ENCODE assay signal across 8 cellular contexts in the genomic region with DNA sequence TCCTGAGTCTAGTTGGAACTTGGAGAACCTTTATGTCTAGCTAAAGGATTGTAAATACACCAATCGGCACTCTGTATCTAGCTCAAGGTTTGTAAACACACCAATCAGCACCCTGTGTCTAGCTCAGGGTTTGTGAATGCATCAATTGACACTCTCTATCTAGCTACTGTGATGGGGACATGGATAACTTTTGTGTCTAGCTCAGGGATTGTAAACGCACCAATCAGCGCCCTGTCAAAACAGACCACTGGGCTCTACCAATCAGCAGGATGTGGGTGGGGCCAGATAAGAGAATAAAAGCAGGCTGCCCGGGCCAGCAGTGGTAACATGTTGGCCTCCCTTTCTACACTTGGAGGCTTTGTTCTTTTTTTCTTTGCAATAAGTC. TPM values are rescaled to one million over a fixed set of nuclear protein-coding genes. Genes with fewer than 3 reads are reported as not detected.
DNase-seq lines count a peak whose midpoint lies in the region; FAIRE-seq and TF ChIP-seq lines count a peak whose summit lies in the region.
"Not testable (repeated sequence)": the region's sequence is repeated elsewhere in the genome, so short reads cannot be mapped to it uniquely, and the experiment has no call there.
"Had no signal": no experiment of that assay in that cellular context is flagged by ENCODE, and none has a peak within 500 bp of the region (broad histone marks: within the 10 kb centered on the region; RNA-seq: fewer than 3 reads in every experiment).

No MANE protein-coding gene starts in this region.

- H3K79me2 ChIP-seq in H9 (ENCODE audit: insufficient read depth, low read length); astrocyte (ENCODE audit: insufficient read depth, low read length); H1 (ENCODE audit: control insufficient read depth in 1 of 2, insufficient read depth in 2 of 2, low read length in 2 of 2): not testable (repeated sequence)

- not testable (repeated sequence) for H3K4ac ChIP-seq in H9 (ENCODE audit: low read depth, low read length); H1 (replicated peaks; ENCODE audit: insufficient read length, low read depth, low read length); neuronal stem cell (ENCODE audit: low read length)

- H4K20me1 ChIP-seq in H9 (ENCODE audit: control insufficient read depth, insufficient read depth, insufficient read length); astrocyte (ENCODE audit: insufficient read depth, low read length); H1 (replicated peaks in 1 of 2; ENCODE audit: control insufficient read depth in 1 of 2, insufficient read depth in 2 of 2, low read length in 2 of 2): not testable (repeated sequence)

- no CpG with 5 or more reads among the region's 4 CpGs for WGBS in H9 (ENCODE audit: extremely low coverage, insufficient read length, low lambda C conversion rate)
- WGBS in H1 (ENCODE audit: extremely low coverage in 1 of 2, insufficient coverage in 1 of 2, insufficient read length in 1 of 2, insufficient replicate concordance in 2 of 2, low coverage in 1 of 2, low lambda C conversion rate in 2 of 2, missing lambda C conversion rate in 1 of 2), 2 experiments, result 91% methylated on average over 4 of the region's 4 CpGs; no CpG with 5 or more reads in 1 of the 2 experiments
- no CpG with 5 or more reads among the region's 4 CpGs for WGBS in neuronal stem cell (ENCODE audit: extremely low coverage in 2 of 2, insufficient read length in 2 of 2, insufficient replicate concordance in 1 of 2), 2 donors

- not testable (repeated sequence) for H3K27me3 Mint-ChIP-seq in H9 (ENCODE audit: low read depth); astrocyte (ENCODE audit: low read depth, unreplicated experiment); nephron progenitor cell (ENCODE audit: low read depth, poor library complexity)

- H3K23me2 ChIP-seq in H9 (ENCODE audit: insufficient read length, low read depth, low read length, poor library complexity, severe bottlenecking); H1 (ENCODE audit: low read depth, low read length): not testable (repeated sequence)

- H3K36me3 ChIP-seq in astrocyte (ENCODE audit: insufficient read depth, low read length); H1 (ENCODE audit: control insufficient read depth in 2 of 4, insufficient read depth in 4 of 4, low read length in 3 of 4); neuronal stem cell (replicated peaks in 1 of 2; ENCODE audit: control insufficient read depth in 2 of 2, insufficient read depth in 2 of 2, low read length in 2 of 2): not testable (repeated sequence)

- H3K4me1 Mint-ChIP-seq in H9 (peaks cover 12 to 22% of the 10 kb centered on the region in 2 experiments), nephron progenitor cell (peaks cover 12% of the 10 kb centered on the region)
- not testable (repeated sequence) for H3K4me1 Mint-ChIP-seq in astrocyte (ENCODE audit: low read depth, unreplicated experiment)

- POLR2A ChIA-PET in H1 (lab: Charles Lee; ENCODE audit: partially characterized antibody), result interaction anchor here (0.8 to 1.8 kb wide), 5 partner anchors 9 to 89 kb away, joined by 3 to 14 read pairs (median 4); partner anchors contain the start of gene SLC2A14

- not testable (repeated sequence) for H3K23ac ChIP-seq in H9 (ENCODE audit: insufficient read length, low read depth, low read length); H1 (ENCODE audit: insufficient read length); neuronal stem cell (ENCODE audit: low read depth, low read length, poor library complexity)

- not testable (repeated sequence) for H4K5ac ChIP-seq in H9 (ENCODE audit: insufficient read length, low read depth, low read length); H1 (ENCODE audit: insufficient read length, low read depth, low read length)

- H4K8ac ChIP-seq in H9 (replicated peaks; ENCODE audit: insufficient read length, low read depth, low read length); H1 (ENCODE audit: extremely low read depth, insufficient read depth, low read length); neuronal stem cell (ENCODE audit: low read depth, low read length): not testable (repeated sequence)

- H3K36me3 Mint-ChIP-seq in H9 (ENCODE audit: insufficient read depth in 1 of 3, low read depth in 3 of 3); astrocyte (ENCODE audit: low read depth, unreplicated experiment); nephron progenitor cell (ENCODE audit: low read depth): not testable (repeated sequence)

- not testable (repeated sequence) for H3K4me2 ChIP-seq in H9 (ENCODE audit: insufficient read depth, insufficient read length, low read length); astrocyte (ENCODE audit: low read length); H1 (ENCODE audit: insufficient read depth in 1 of 2, low read depth in 2 of 2, low read length in 2 of 2); neuronal stem cell (ENCODE audit: insufficient read depth, low read length, poor library complexity, severe bottlenecking)

- not testable (repeated sequence) for H3K27me3 ChIP-seq in H9 (ENCODE audit: insufficient read depth, low read length); astrocyte (ENCODE audit: insufficient read depth, low read length); H1 (replicated peaks in 1 of 4; ENCODE audit: control insufficient read depth in 3 of 4, extremely low read depth in 1 of 4, insufficient read depth in 3 of 4, low read length in 3 of 4); neuronal stem cell (ENCODE audit: control insufficient read depth in 3 of 3, insufficient read depth in 3 of 3, low read depth in 1 of 3, low read length in 3 of 3)

- not testable (repeated sequence) for H3K9ac ChIP-seq in H9 (ENCODE audit: extremely low read depth, insufficient read length, low read length); astrocyte (ENCODE audit: low read length); H1 (replicated peaks in 1 of 4; ENCODE audit: extremely low read depth in 1 of 4, low read depth in 3 of 4, low read length in 3 of 4); neuronal stem cell (ENCODE audit: low read depth, low read length, poor library complexity)

- not testable (repeated sequence) for H3K79me1 ChIP-seq in H9 (ENCODE audit: insufficient read depth, low read depth, low read length, poor library complexity, severe bottlenecking); H1 (ENCODE audit: low read depth, low read length); neuronal stem cell (ENCODE audit: low read depth, low read length)

- not testable (repeated sequence) for H2BK120ac ChIP-seq in H9 (ENCODE audit: low read depth, low read length, poor library complexity, severe bottlenecking); H1 (replicated peaks; ENCODE audit: low read depth, low read length); neuronal stem cell (ENCODE audit: low read depth, low read length)

- H3K4me1 ChIP-seq in H9 (ENCODE audit: insufficient read depth, low read length); astrocyte (ENCODE audit: insufficient read depth, low read length); H1 (replicated peaks in 1 of 4; ENCODE audit: control insufficient read depth in 3 of 4, insufficient read depth in 4 of 4, low read length in 3 of 4); neuronal stem cell (ENCODE audit: control insufficient read depth in 2 of 2, insufficient read depth in 1 of 2, low read depth in 1 of 2, low read length in 2 of 2): not testable (repeated sequence)

- not testable (repeated sequence) for TF ChIP-seq EP300 in H1 (IDR thresholded peaks at IDR 0.05; ENCODE audit: borderline replicate concordance in 1 of 2, low read depth in 2 of 2, low read length in 2 of 2)

- H4K91ac ChIP-seq in H9 (ENCODE audit: insufficient read length, low read depth, low read length); H1 (replicated peaks; ENCODE audit: insufficient read length, low read length); neuronal stem cell (ENCODE audit: low read depth, low read length, poor library complexity): not testable (repeated sequence)

- not testable (repeated sequence) for H3K4me3 Mint-ChIP-seq in H9; astrocyte (ENCODE audit: unreplicated experiment); nephron progenitor cell

- TF ChIP-seq POLR2A in H1 (IDR thresholded peaks at IDR 0.05; ENCODE audit: control extremely low read depth in 1 of 2, low read depth in 2 of 2, low read length in 2 of 2), result not testable (repeated sequence)

- not testable (repeated sequence) for H3K18ac ChIP-seq in H9 (ENCODE audit: insufficient read length, low read depth, low read length); H1 (ENCODE audit: extremely low read depth, low read length); neuronal stem cell (ENCODE audit: low read length)

- not testable (repeated sequence) for H3K14ac ChIP-seq in H9 (ENCODE audit: insufficient read depth, low read length); H1 (ENCODE audit: insufficient read length); neuronal stem cell (ENCODE audit: low read length)

- TF ChIP-seq RAD21 in H1 (IDR thresholded peaks at IDR 0.05 in 1 of 2, conservative IDR thresholded peaks at IDR 0.05 in 1 of 2; ENCODE audit: low read depth in 2 of 2, low read length in 2 of 2), result not testable (repeated sequence)

- CTCF ChIA-PET in H1 (lab: Charles Lee; ENCODE audit: partially characterized antibody), result interaction anchor here (0.6 to 2.7 kb wide), 8 partner anchors 10 to 79 kb away, joined by 3 to 11 read pairs (median 4); no protein-coding TSS in a partner anchor

- not testable (repeated sequence) for H3K9me3 ChIP-seq in H9 (ENCODE audit: control insufficient read depth, low read depth, low read length); astrocyte (ENCODE audit: insufficient read depth, low read depth, low read length); H1 (ENCODE audit: insufficient read depth in 2 of 2, low read depth in 1 of 2, low read length in 1 of 2); neuronal stem cell (replicated peaks in 1 of 2; ENCODE audit: control insufficient read depth in 2 of 2, insufficient read depth in 1 of 2, low read depth in 1 of 2, low read length in 2 of 2)

- TF ChIP-seq CTCF in H9 (conservative IDR thresholded peaks at IDR 0.05); astrocyte (IDR thresholded peaks at IDR 0.05; ENCODE audit: insufficient read depth, low read depth, low read length); H1 (IDR thresholded peaks at IDR 0.05; ENCODE audit: control extremely low read depth in 1 of 3, insufficient read depth in 1 of 3, low read depth in 1 of 3, low read length in 3 of 3); nephron progenitor cell (IDR thresholded peaks at IDR 0.05): not testable (repeated sequence)

- H3T11ph ChIP-seq in H9 (ENCODE audit: low read length), result not testable (repeated sequence)

- not testable (repeated sequence) for H2BK20ac ChIP-seq in H9 (ENCODE audit: low read depth, low read length, poor library complexity, severe bottlenecking); H1 (ENCODE audit: low read length)

- H3K27ac Mint-ChIP-seq in H9 (peak overlapping the region; percentile 50 to 90 (median 75); a peak in 2 of 7 replicates), astrocyte (ENCODE audit: unreplicated experiment) (peak overlapping the region; percentile 47), nephron progenitor cell (peak overlapping the region; percentile 95)

- H3K27ac ChIP-seq in H9 (ENCODE audit: insufficient read length, low read depth, low read length); astrocyte (ENCODE audit: low read depth, low read length); H1 (ENCODE audit: low read depth, low read length); neuronal stem cell (replicated peaks; ENCODE audit: low read length): not testable (repeated sequence)

- H2AK5ac ChIP-seq in H9 (ENCODE audit: insufficient read length, low read length); H1 (ENCODE audit: low read depth, low read length); neuronal stem cell (ENCODE audit: low read depth, low read length): not testable (repeated sequence)

- DNase-seq in H9; astrocyte (ENCODE audit: low read depth); H1 (ENCODE audit: low read depth in 1 of 2, low spot score in 2 of 2); nephron progenitor cell; neuronal stem cell (ENCODE audit: low spot score): not testable (repeated sequence)

- not testable (repeated sequence) for H2BK12ac ChIP-seq in H9 (ENCODE audit: insufficient read length, low read depth, low read length); neuronal stem cell (ENCODE audit: low read length)
- H2BK12ac ChIP-seq in H1 (ENCODE audit: low read depth, low read length), result peak overlapping the region; percentile 50; the same call in 1 of the 2 replicates

- not testable (repeated sequence) for H2AFZ ChIP-seq in H9 (ENCODE audit: low read length); astrocyte (ENCODE audit: low read depth, low read length); H1 (ENCODE audit: low read length)
- H2AFZ ChIP-seq in neuronal stem cell (ENCODE audit: low read length), result peak overlapping the region; percentile 45

- not testable (repeated sequence) for H2BK5ac ChIP-seq in H9 (ENCODE audit: insufficient read length, low read length); H1 (ENCODE audit: low read depth, low read length); neuronal stem cell (ENCODE audit: low read length)

- H2BK15ac ChIP-seq in H9 (ENCODE audit: low read depth, low read length); H1 (ENCODE audit: low read length); neuronal stem cell (ENCODE audit: low read length): not testable (repeated sequence)

- not testable (repeated sequence) for H3K56ac ChIP-seq in H9 (ENCODE audit: insufficient read length, low read depth, low read length); H1 (replicated peaks; ENCODE audit: insufficient read length, low read depth, low read length)

- not testable (repeated sequence) for FAIRE-seq in astrocyte (lab: Jason Lieb, UNC); H1 (lab: Jason Lieb, UNC)

- not testable (repeated sequence) for H3K9me3 Mint-ChIP-seq in H9; astrocyte (ENCODE audit: unreplicated experiment); nephron progenitor cell

- H3K4me3 ChIP-seq in astrocyte (ENCODE audit: insufficient read depth, low read depth, low read length); H1 (ENCODE audit: extremely low read depth in 1 of 4, insufficient read depth in 2 of 4, low read depth in 3 of 4, low read length in 4 of 4); neuronal stem cell (ENCODE audit: low read length in 2 of 2): not testable (repeated sequence)

RNA-seq across cellular contexts. Expression of gene SLC2A14, which starts 9.0 kb away (rescaled TPM):
- total RNA-seq in H9 (2021) (19.1 and 19.3 TPM in 2 replicates), astrocyte (2.3 and 2.8 TPM in 2 replicates)
- 18.2 and 19.3 TPM in 2 replicates for total RNA-seq in H1 (2021; fragmentation: NEBNext Ultra II Directional; extraction: Animal tissue kit (Norgen Biotek cat#: 25700))
- polyA plus RNA-seq in H1 (2011; rRNA removed), result 10.1 and 11.1 TPM in 2 replicates
- 10.7 TPM for polyA plus RNA-seq in H1 (2011; cell fraction: cytosol; rRNA removed)
- 6.0 TPM for polyA plus RNA-seq in H1 (2011; cell fraction: nucleus; rRNA removed)
- polyA plus RNA-seq in H1 (2012, experiment 1 of 2), result 9.0 to 20.2 TPM (median 14.2 TPM) in 4 replicates
- 6.3 TPM for polyA plus RNA-seq in H1 (2012, experiment 2 of 2)
- polyA plus RNA-seq in H1 (2013, experiment 1 of 2), result 9.7 TPM
- 8.7 TPM for polyA plus RNA-seq in H1 (2013, experiment 2 of 2)
- 10.8 and 15.7 TPM in 2 replicates for polyA minus RNA-seq in H1 (2011; rRNA and poly(A)+ RNA removed)
- polyA minus RNA-seq in H1 (2011; cell fraction: cytosol; rRNA and poly(A)+ RNA removed), result 15.4 TPM
- polyA minus RNA-seq in H1 (2011; cell fraction: nucleus; rRNA and poly(A)+ RNA removed), result 4.7 TPM
- 0.77 TPM for polyA plus RNA-seq in neuronal stem cell (2013, experiment 1 of 2)
- 1.1 TPM for polyA plus RNA-seq in neuronal stem cell (2013, experiment 2 of 2)
- total RNA-seq: Calu3 had no signal
- polyA plus RNA-seq: CD4-positive, alpha-beta memory T cell; CD8-positive, alpha-beta memory T cell had no signal

RNA-seq across cellular contexts. Expression of gene SLC2A3, which starts 54.3 kb away (rescaled TPM):
- total RNA-seq in H9 (2021), result 569 and 581 TPM in 2 replicates
- total RNA-seq in astrocyte, result 178 and 389 TPM in 2 replicates
- 664 and 688 TPM in 2 replicates for total RNA-seq in H1 (2021; fragmentation: NEBNext Ultra II Directional; extraction: Animal tissue kit (Norgen Biotek cat#: 25700))
- 323 and 417 TPM in 2 replicates for polyA plus RNA-seq in H1 (2011; rRNA removed)
- polyA plus RNA-seq in H1 (2011; cell fraction: cytosol; rRNA removed), result 357 TPM
- 233 TPM for polyA plus RNA-seq in H1 (2011; cell fraction: nucleus; rRNA removed)
- 327 to 809 TPM (median 365 TPM) in 4 replicates for polyA plus RNA-seq in H1 (2012, experiment 1 of 2)
- polyA plus RNA-seq in H1 (2012, experiment 2 of 2), result 290 TPM
- polyA plus RNA-seq in H1 (2013, experiment 1 of 2), result 1,112 TPM
- polyA plus RNA-seq in H1 (2013, experiment 2 of 2), result 1,127 TPM
- polyA minus RNA-seq in H1 (2011; rRNA and poly(A)+ RNA removed), result 579 and 805 TPM in 2 replicates
- 243 TPM for polyA minus RNA-seq in H1 (2011; cell fraction: cytosol; rRNA and poly(A)+ RNA removed)
- 193 TPM for polyA minus RNA-seq in H1 (2011; cell fraction: nucleus; rRNA and poly(A)+ RNA removed)
- polyA plus RNA-seq in neuronal stem cell (2013, experiment 1 of 2), result 103 TPM
- 104 TPM for polyA plus RNA-seq in neuronal stem cell (2013, experiment 2 of 2)
- total RNA-seq: Calu3 had no signal
